Comparison of ENCODE assay signal across 12 cellular contexts in genomic region chr1:59076612-59077011, GRCh38.
DNase-seq lines count a peak whose midpoint lies in the region; ATAC-seq and TF ChIP-seq lines count a peak whose summit lies in the region.
"Had no signal": no experiment of that assay in that cellular context is flagged by ENCODE, and none has a peak within 500 bp of the region (broad histone marks: within the 10 kb centered on the region; RNA-seq: fewer than 3 reads in every experiment).

No MANE protein-coding gene starts in this region.

- peaks cover 16% of the 10 kb centered on the region for H3K4me1 ChIP-seq in SJCRH30

- no peak for DNase-seq in Right ventricle myocardium superior
- no peak for DNase-seq in cardiac septum (ENCODE audit: low spot score)
- DNase-seq in left ventricle myocardium superior, result no peak
- DNase-seq in type B pancreatic cell (ENCODE audit: extremely low spot score, unreplicated experiment), result no peak
- DNase-seq in Calu3, result no peak
- DNase-seq in SJCRH30, result no peak
- DNase-seq: CD4-positive, alpha-beta memory T cell; KBM-7; stimulated activated naive CD4-positive, alpha-beta T cell treated with Interleukin-2 at 50 U/mL for 16 hours had no signal

- H3K27me3 ChIP-seq in SJCRH30, result no peaks in the 10 kb centered on the region

- ATAC-seq in Right ventricle myocardium superior (ENCODE audit: poor library complexity) (peak; percentile 36), left ventricle myocardium superior (peak; percentile 32), GM21360 (IDR thresholded peaks at IDR 0.05; ENCODE audit: unreplicated experiment) (no peak)

- H3K27ac Mint-ChIP-seq in type B pancreatic cell, result no peak overlapping the region
- no peak overlapping the region for H3K27ac Mint-ChIP-seq in Calu3 (ENCODE audit: unreplicated experiment)

- H3K4me3 ChIP-seq in SJCRH30, result no peak overlapping the region
- H3K4me3 ChIP-seq: skin epidermis had no signal

- intact Hi-C loops in Right ventricle myocardium superior (cut with DNase I) (loop anchor here (10.0 kb wide), 1 partner anchor 628 kb away; no protein-coding TSS in a partner anchor), cardiac septum (cut with DNase I) (loop anchor here (10.0 kb wide), 1 partner anchor 618 kb away; no protein-coding TSS in a partner anchor), left ventricle myocardium superior (cut with micrococcal nuclease) (no loop called here), Calu3 (cut with micrococcal nuclease; ENCODE audit: unreplicated experiment) (loop anchor here (5.0 to 10.0 kb wide), 4 partner anchors 94 to 289 kb away; no protein-coding TSS in a partner anchor)

- H3K27me3 Mint-ChIP-seq in type B pancreatic cell (peaks cover 3% of the 10 kb centered on the region), Calu3 (ENCODE audit: unreplicated experiment) (no peaks in the 10 kb centered on the region)

- H3K9me3 Mint-ChIP-seq in type B pancreatic cell, result peaks cover 5% of the 10 kb centered on the region
- no peaks in the 10 kb centered on the region for H3K9me3 Mint-ChIP-seq in Calu3 (ENCODE audit: low read depth, unreplicated experiment)
- H3K9me3 Mint-ChIP-seq: CD4-positive, alpha-beta memory T cell had no signal

- CTCF ChIA-PET in Calu3 (lab: Charles Lee), result interaction anchor here (1.1 to 1.3 kb wide), 2 partner anchors 9 to 56 kb away, joined by 3 read pairs; no protein-coding TSS in a partner anchor

- H3K4me3 Mint-ChIP-seq in type B pancreatic cell (no peak overlapping the region), Calu3 (ENCODE audit: low read depth, unreplicated experiment) (no peak overlapping the region)
- H3K4me3 Mint-ChIP-seq: CD4-positive, alpha-beta memory T cell had no signal

- peaks cover 38% of the 10 kb centered on the region for H3K4me1 Mint-ChIP-seq in type B pancreatic cell (ENCODE audit: unreplicated experiment)
- peaks cover 32% of the 10 kb centered on the region for H3K4me1 Mint-ChIP-seq in Calu3 (ENCODE audit: low read depth, unreplicated experiment)

- TF ChIP-seq CTCF in VCaP (conservative IDR thresholded peaks at IDR 0.05) (peak; percentile 43), type B pancreatic cell (conservative IDR thresholded peaks at IDR 0.05) (peak; percentile 34), Calu3 (IDR thresholded peaks at IDR 0.05; ENCODE audit: unreplicated experiment) (no peak)

- H3K27ac ChIP-seq in VCaP (no peak overlapping the region), SJCRH30 (no peak overlapping the region)
- H3K27ac ChIP-seq: skin epidermis had no signal

- no TSS peak for BruUV-seq in Calu3 (replicated peaks; lab: Mats Ljungman, UMichigan)

- H3K36me3 ChIP-seq in SJCRH30, result no peaks in the 10 kb centered on the region

- H3K36me3 Mint-ChIP-seq in type B pancreatic cell (no peaks in the 10 kb centered on the region), Calu3 (ENCODE audit: insufficient read depth, unreplicated experiment) (no peaks in the 10 kb centered on the region)
- H3K36me3 Mint-ChIP-seq: CD4-positive, alpha-beta memory T cell had no signal

- 0 out of 2 replicates have a peak, but pooled peaks cover 2% of the 10 kb centered on the region for H3K9me3 ChIP-seq in SJCRH30 (replicated peaks)
